ENCODE assay signal across 9 cellular contexts in genomic region chr1:153849487-153850185, GRCh38.
A peak's percentile ranks its signal among the peaks of the same experiment; 100 is the strongest.
DNase-seq lines count a peak whose midpoint lies in the region; ATAC-seq lines count a peak whose summit lies in the region.
"Had no signal": no experiment of that assay in that cellular context is flagged by ENCODE, and none has a peak within 500 bp of the region (broad histone marks: within the 10 kb centered on the region; RNA-seq: fewer than 3 reads in every experiment).

No MANE protein-coding gene starts in this region.

- peak overlapping the region; percentile 56 to 84 (median 74) for H3K4me2 ChIP-seq in BLaER1 treated with 17β-estradiol and CSF1 and Interleukin-3, amounts not matched to agents 10 nM and 100 nM

- peaks cover 10 to 57% (median 39%) of the 10 kb centered on the region in 11 experiments; a peak in 20 of 22 replicates for H3K36me3 ChIP-seq in BLaER1 treated with 17β-estradiol and CSF1 and Interleukin-3, amounts not matched to agents 10 nM and 100 nM
- H3K36me3 ChIP-seq in aorta (ENCODE audit: control insufficient read depth in 1 of 2, insufficient read depth in 2 of 2, low read length in 1 of 2), result no peaks in the 10 kb centered on the region

- H3K27ac Mint-ChIP-seq in activated CD4-positive, alpha-beta memory T cell treated with anti-CD3 and anti-CD28 coated beads for 36 hours, result peak overlapping the region; percentile 83

- no peaks in the 10 kb centered on the region for H3K27me3 Mint-ChIP-seq in activated CD4-positive, alpha-beta memory T cell treated with anti-CD3 and anti-CD28 coated beads for 36 hours

- no peak overlapping the region for H3K4me3 ChIP-seq in BLaER1 treated with 17β-estradiol and CSF1 and Interleukin-3, amounts not matched to agents 10 nM and 100 nM
- no peak overlapping the region for H3K4me3 ChIP-seq in aorta (ENCODE audit: low read length in 2 of 2)
- H3K4me3 ChIP-seq: right lobe of liver had no signal

- no peak overlapping the region for H3K4me3 Mint-ChIP-seq in activated CD4-positive, alpha-beta memory T cell treated with anti-CD3 and anti-CD28 coated beads for 36 hours

- no peaks in the 10 kb centered on the region for H3K27me3 ChIP-seq in BLaER1 treated with 17β-estradiol and CSF1 and Interleukin-3, amounts not matched to agents 10 nM and 100 nM
- H3K27me3 ChIP-seq in aorta (ENCODE audit: control insufficient read depth in 1 of 2, insufficient read depth in 2 of 2, low read length in 1 of 2), result no peaks in the 10 kb centered on the region
- H3K27me3 ChIP-seq: right lobe of liver had no signal

- 71 to 74% methylated on average over 5 of the region's 5 CpGs for whole genome bisulfite sequencing in aorta, 2 donors

- ATAC-seq in GM19452 (IDR thresholded peaks at IDR 0.05; ENCODE audit: unreplicated experiment), result peak; percentile 72
- ATAC-seq in HG03432 (IDR thresholded peaks at IDR 0.05; ENCODE audit: unreplicated experiment), result peak; percentile 78
- no peak for ATAC-seq in aorta (ENCODE audit: low FRiP score)

- POLR2A ChIA-PET in activated CD4-positive, alpha-beta memory T cell treated with anti-CD3 and anti-CD28 coated beads for 36 hours (lab: Charles Lee), result interaction anchor here (0.9 to 1.6 kb wide), 3 partner anchors 14 to 95 kb away, joined by 3 to 7 read pairs (median 3); no protein-coding TSS in a partner anchor

- CTCF ChIA-PET in activated CD4-positive, alpha-beta memory T cell treated with anti-CD3 and anti-CD28 coated beads for 36 hours (lab: Charles Lee), result interaction anchor here (0.5 to 1.3 kb wide), 2 partner anchors 52 to 418 kb away, joined by 3 to 4 read pairs; no protein-coding TSS in a partner anchor

- peak; percentile 56 for DNase-seq in activated CD4-positive, alpha-beta memory T cell treated with anti-CD3 and anti-CD28 coated beads for 36 hours
- DNase-seq in aorta (no peak), cerebellar cortex (ENCODE audit: low spot score) (no peak), superior temporal gyrus (ENCODE audit: extremely low spot score) (no peak), hippocampal formation (lab: John Stamatoyannopoulos, UW) (no peak)

- H3K27ac ChIP-seq in BLaER1 treated with 17β-estradiol and CSF1 and Interleukin-3, amounts not matched to agents 10 nM and 100 nM, result peak overlapping the region; percentile 51 to 83 (median 75); a peak in 21 of 22 replicates
- no peak overlapping the region for H3K27ac ChIP-seq in aorta (ENCODE audit: low read depth in 1 of 2, low read length in 2 of 2)
- H3K27ac ChIP-seq: right lobe of liver had no signal

- peaks cover 0 to 49% (median 0%) of the 10 kb centered on the region in 11 experiments; a peak in 7 of 22 replicates for H4K20me1 ChIP-seq in BLaER1 treated with 17β-estradiol and CSF1 and Interleukin-3, amounts not matched to agents 10 nM and 100 nM

- peaks cover 35% of the 10 kb centered on the region for H3K4me1 Mint-ChIP-seq in activated CD4-positive, alpha-beta memory T cell treated with anti-CD3 and anti-CD28 coated beads for 36 hours (ENCODE audit: low read depth)

- peaks cover 22% of the 10 kb centered on the region for H3K36me3 Mint-ChIP-seq in activated CD4-positive, alpha-beta memory T cell treated with anti-CD3 and anti-CD28 coated beads for 36 hours

- no peaks in the 10 kb centered on the region for H3K9me3 Mint-ChIP-seq in activated CD4-positive, alpha-beta memory T cell treated with anti-CD3 and anti-CD28 coated beads for 36 hours

- intact Hi-C loops in activated CD4-positive, alpha-beta memory T cell treated with anti-CD3 and anti-CD28 coated beads for 36 hours (cut with micrococcal nuclease), result loop anchor here (5.0 kb wide), 1 partner anchor 42 kb away; no protein-coding TSS in a partner anchor
- intact Hi-C loops in aorta (cut with DNase I), result no loop called here

- H3K4me1 ChIP-seq in BLaER1 treated with 17β-estradiol and CSF1 and Interleukin-3, amounts not matched to agents 10 nM and 100 nM, result peaks cover 35 to 64% (median 55%) of the 10 kb centered on the region in 10 experiments
- no peaks in the 10 kb centered on the region for H3K4me1 ChIP-seq in aorta (ENCODE audit: control insufficient read depth in 1 of 2, insufficient read depth in 2 of 2, low read length in 2 of 2)

- no peaks in the 10 kb centered on the region for H3K9me3 ChIP-seq in BLaER1 treated with 17β-estradiol and CSF1 and Interleukin-3, amounts not matched to agents 10 nM and 100 nM (replicated peaks in 1 of 11)
- no peaks in the 10 kb centered on the region for H3K9me3 ChIP-seq in aorta (ENCODE audit: control insufficient read depth, low read length)
- H3K9me3 ChIP-seq: right lobe of liver had no signal

- H3K9ac ChIP-seq in BLaER1 treated with 17β-estradiol and CSF1 and Interleukin-3, amounts not matched to agents 10 nM and 100 nM, result peak overlapping the region; percentile 44 to 67 (median 62); a peak in 21 of 22 replicates

Comparison
In these comparisons a context has a peak if more than half of its experiments do, and no peak if none do; other contexts are left out.
1. H3K27ac ChIP-seq: peak in BLaER1 treated with 17β-estradiol and CSF1 and Interleukin-3, amounts not matched to agents 10 nM and 100 nM (11 of 11); none in aorta (0 of 2).